8 cellular contexts compared by ENCODE assay signal in genomic region chr2:30266051-30266621, GRCh38.
A peak's percentile ranks its signal among the peaks of the same experiment; 100 is the strongest.
DNase-seq lines count a peak whose midpoint lies in the region; ATAC-seq lines count a peak whose summit lies in the region.

No MANE protein-coding gene starts in this region.

- H3K4me3 Mint-ChIP-seq in dendritic cell treated with granulocyte-macrophage colony-stimulating factor and Interleukin-4, amounts not matched to agents 40 ng/mL and 50 ng/mL, for 4 days = no peak overlapping the region

- peak overlapping the region; percentile 11 for H3K27ac Mint-ChIP-seq in dendritic cell treated with granulocyte-macrophage colony-stimulating factor and Interleukin-4, amounts not matched to agents 40 ng/mL and 50 ng/mL, for 4 days

- peak; percentile 19 for DNase-seq in activated CD4-positive, CD25-positive, alpha-beta regulatory T cell treated with anti-CD3 and anti-CD28 coated beads, Interleukin-2, amount 50 U/mL, for 16 hours (ENCODE audit: low read depth, low spot score)
- peak; percentile 37 to 54 for DNase-seq in stimulated activated CD4-positive, alpha-beta T cell treated with anti-CD3 and anti-CD28 coated beads, Interleukin-2, amount 100 ng/mL, for 24 hours
- DNase-seq in NCI-H128 (lab: John Stamatoyannopoulos, UW; ENCODE audit: unreplicated experiment) (no peak), NCI-H187 treated with DMSO at 0.1 percent for 48 hours (lab: John Stamatoyannopoulos, UW) (no peak), kidney glomerular epithelial cell (lab: John Stamatoyannopoulos, UW) (no peak)

- H3K36me3 Mint-ChIP-seq in dendritic cell treated with granulocyte-macrophage colony-stimulating factor and Interleukin-4, amounts not matched to agents 40 ng/mL and 50 ng/mL, for 4 days (ENCODE audit: low read depth) = no peaks in the 10 kb centered on the region

- H3K9me3 Mint-ChIP-seq in dendritic cell treated with granulocyte-macrophage colony-stimulating factor and Interleukin-4, amounts not matched to agents 40 ng/mL and 50 ng/mL, for 4 days = peaks cover 15% of the 10 kb centered on the region

- intact Hi-C loops in dendritic cell treated with granulocyte-macrophage colony-stimulating factor and Interleukin-4, amounts not matched to agents 40 ng/mL and 50 ng/mL, for 4 days (cut with micrococcal nuclease) = no loop called here

- H3K4me1 Mint-ChIP-seq in dendritic cell treated with granulocyte-macrophage colony-stimulating factor and Interleukin-4, amounts not matched to agents 40 ng/mL and 50 ng/mL, for 4 days (ENCODE audit: low read depth) = peaks cover 36% of the 10 kb centered on the region

- ATAC-seq in GM21786 (IDR thresholded peaks at IDR 0.05; ENCODE audit: unreplicated experiment) = peak; percentile 67
- ATAC-seq in GM21367 (IDR thresholded peaks at IDR 0.05; ENCODE audit: unreplicated experiment) = no peak

- H3K27me3 Mint-ChIP-seq in dendritic cell treated with granulocyte-macrophage colony-stimulating factor and Interleukin-4, amounts not matched to agents 40 ng/mL and 50 ng/mL, for 4 days = peaks cover 36% of the 10 kb centered on the region

Comparison
In these comparisons a context has a peak if more than half of its experiments do, and no peak if none do; other contexts are left out.
1. DNase-seq: peak in activated CD4-positive, CD25-positive, alpha-beta regulatory T cell treated with anti-CD3 and anti-CD28 coated beads, Interleukin-2, amount 50 U/mL, for 16 hours (single experiment) and stimulated activated CD4-positive, alpha-beta T cell treated with anti-CD3 and anti-CD28 coated beads, Interleukin-2, amount 100 ng/mL, for 24 hours (2 of 2); none in NCI-H128 (single experiment), NCI-H187 treated with DMSO at 0.1 percent for 48 hours (single experiment) and kidney glomerular epithelial cell (single experiment).